Comparison of ENCODE assay signal across 8 cellular contexts in the genomic region with DNA sequence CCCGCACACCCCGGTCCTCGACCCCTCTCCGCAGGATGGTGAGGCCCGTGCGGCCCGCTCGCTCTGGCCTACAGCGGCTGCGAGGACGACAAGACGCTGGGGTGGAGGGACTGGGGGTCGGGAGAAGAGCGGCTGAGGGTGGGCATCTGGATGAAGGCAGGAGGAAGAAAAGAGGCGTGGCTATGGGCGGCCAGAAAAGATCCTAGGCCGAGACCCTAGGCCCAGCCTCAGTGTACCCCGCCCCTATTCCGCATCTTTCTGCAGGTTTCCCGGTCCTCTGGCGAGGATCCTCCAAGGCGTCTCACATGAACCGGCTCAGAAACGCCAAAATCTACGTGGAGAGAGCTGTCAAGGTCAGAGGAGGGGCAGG. TPM values are rescaled to one million over a fixed set of nuclear protein-coding genes. Genes with fewer than 3 reads are reported as not detected.
DNase-seq lines count a peak whose midpoint lies in the region; ATAC-seq and TF ChIP-seq lines count a peak whose summit lies in the region.

No MANE protein-coding gene starts in this region.

- intact Hi-C loops in heart right ventricle (cut with DNase I) (no loop called here), Right ventricle myocardium inferior (cut with DNase I) (no loop called here), vagina (cut with DNase I) (no loop called here)

- no peaks in the 10 kb centered on the region for H3K9me3 Mint-ChIP-seq in mesothelial cell of epicardium

- peaks cover 22% of the 10 kb centered on the region for H3K4me1 Mint-ChIP-seq in mesothelial cell of epicardium

- no peaks in the 10 kb centered on the region for H3K27me3 Mint-ChIP-seq in mesothelial cell of epicardium (ENCODE audit: low read depth)

- no peaks in the 10 kb centered on the region for H3K27me3 ChIP-seq in heart right ventricle
- H3K27me3 ChIP-seq in vagina: no peaks in the 10 kb centered on the region

- TF ChIP-seq POLR2A in vagina (IDR thresholded peaks at IDR 0.05): no peak

- DNase-seq in heart right ventricle (peak in 1 of 2 donors; percentile 18), Right ventricle myocardium inferior (ENCODE audit: missing footprints) (no peak), cerebellum (ENCODE audit: low spot score) (peak; percentile 20), mesothelial cell of epicardium (ENCODE audit: low spot score in 2 of 2, unreplicated experiment in 2 of 2) (no peak), vagina (ENCODE audit: extremely low spot score in 2 of 2) (no peak), activated gamma-delta T cell (lab: John Stamatoyannopoulos, UW) (no peak), A172 (ENCODE audit: low spot score) (no peak), DMS79 (lab: John Stamatoyannopoulos, UW) (no peak)

- peak overlapping the region; percentile 76 for H3K27ac Mint-ChIP-seq in mesothelial cell of epicardium

- peak overlapping the region; percentile 88 to 99 (median 96) for H3K27ac ChIP-seq in heart right ventricle
- H3K27ac ChIP-seq in vagina: peak overlapping the region; percentile 94

- peak overlapping the region; percentile 79 for H3K4me3 Mint-ChIP-seq in mesothelial cell of epicardium

- H3K36me3 Mint-ChIP-seq in mesothelial cell of epicardium: peaks cover 5% of the 10 kb centered on the region

- H3K4me1 ChIP-seq in heart right ventricle: peaks cover 4 to 21% (median 18%) of the 10 kb centered on the region in 9 donors
- peaks cover 19% of the 10 kb centered on the region for H3K4me1 ChIP-seq in vagina

- WGBS in heart right ventricle, 2 donors: 4 to 6% methylated on average over 25 of the region's 25 CpGs

- H3K4me3 ChIP-seq in heart right ventricle: peak overlapping the region; percentile 64 to 92 (median 78)
- H3K4me3 ChIP-seq in vagina: peak overlapping the region; percentile 62 to 68

- H3K9me3 ChIP-seq in heart right ventricle: no peaks in the 10 kb centered on the region
- no peaks in the 10 kb centered on the region for H3K9me3 ChIP-seq in vagina

- ATAC-seq in heart right ventricle: peak in 5 of 8 donors; percentile 8 to 28 (median 17)
- ATAC-seq in Right ventricle myocardium inferior: no peak

- peaks cover 0 to 69% (median 13%) of the 10 kb centered on the region in 9 donors for H3K36me3 ChIP-seq in heart right ventricle
- H3K36me3 ChIP-seq in vagina: peaks cover 0 to 33% of the 10 kb centered on the region in 2 donors

- TF ChIP-seq CTCF in heart right ventricle (IDR thresholded peaks at IDR 0.05): no peak
- TF ChIP-seq CTCF in mesothelial cell of epicardium (IDR thresholded peaks at IDR 0.05; ENCODE audit: unreplicated experiment): no peak
- no peak for TF ChIP-seq CTCF in vagina (IDR thresholded peaks at IDR 0.05)

RNA-seq across cellular contexts. Expression of gene TTLL3, which starts 0.3 kb away (rescaled TPM):
- total RNA-seq in heart right ventricle (10 to 100 TPM in 7 of 10 donors, 1 to 10 TPM in 3; 8.7 to 20.5 (median 13.7) TPM), Right ventricle myocardium inferior (10.6 TPM), cerebellum (29.8 TPM), mesothelial cell of epicardium (115 to 119 TPM (median 116 TPM) in 3 replicates), vagina (73.4 TPM)
- 10 to 100 TPM in 1 of 2 donors, 1 to 10 TPM in 1; 6.7 to 35.0 TPM for polyA plus RNA-seq in heart right ventricle
- 10.2 and 15.6 TPM in 2 replicates for total RNA-seq in A172 (2014; rRNA removed; shearing (Covaris generic))

RNA-seq across cellular contexts. Expression of gene ARPC4, which starts 17.5 kb away (rescaled TPM):
- total RNA-seq in heart right ventricle: 100 to 1,000 TPM in 1 of 10 donors, 10 to 100 TPM in 9; 40.6 to 111 (median 55.0) TPM
- 100 to 1,000 TPM in 1 of 2 donors, 10 to 100 TPM in 1; 27.9 to 104 TPM for polyA plus RNA-seq in heart right ventricle
- total RNA-seq in Right ventricle myocardium inferior: 70.8 TPM
- total RNA-seq in cerebellum: 68.0 TPM
- total RNA-seq in mesothelial cell of epicardium: 128 to 138 TPM (median 131 TPM) in 3 replicates
- 124 TPM for total RNA-seq in vagina
- total RNA-seq in A172 (2014; rRNA removed; shearing (Covaris generic)): 196 and 274 TPM in 2 replicates

RNA-seq across cellular contexts. Expression of gene TADA3, which starts 18.1 kb away (rescaled TPM):
- total RNA-seq in heart right ventricle (10 to 100 TPM; 38.5 to 59.6 (median 42.9) TPM), Right ventricle myocardium inferior (48.4 TPM), cerebellum (21.4 TPM), mesothelial cell of epicardium (67.2 to 71.0 TPM (median 69.8 TPM) in 3 replicates), vagina (58.9 TPM)
- 10 to 100 TPM; 48.7 to 51.4 TPM for polyA plus RNA-seq in heart right ventricle
- total RNA-seq in A172 (2014; rRNA removed; shearing (Covaris generic)): 150 and 167 TPM in 2 replicates

RNA-seq across cellular contexts. Expression of gene RPUSD3, which starts 33.5 kb away (rescaled TPM):
- total RNA-seq in heart right ventricle (10 to 100 TPM; 26.4 to 42.3 (median 29.4) TPM), Right ventricle myocardium inferior (40.7 TPM), cerebellum (23.6 TPM), mesothelial cell of epicardium (40.9 to 48.4 TPM (median 47.2 TPM) in 3 replicates), vagina (50.6 TPM)
- 10 to 100 TPM; 43.4 to 45.7 TPM for polyA plus RNA-seq in heart right ventricle
- 50.4 and 56.3 TPM in 2 replicates for total RNA-seq in A172 (2014; rRNA removed; shearing (Covaris generic))

RNA-seq across cellular contexts. Expression of gene CAMK1, which starts 40.6 kb away (rescaled TPM):
- total RNA-seq in heart right ventricle (10 to 100 TPM in 4 of 10 donors, 1 to 10 TPM in 6; 6.2 to 19.5 (median 8.3) TPM), Right ventricle myocardium inferior (18.4 TPM), cerebellum (12.2 TPM), mesothelial cell of epicardium (9.7 to 11.3 TPM (median 10.8 TPM) in 3 replicates), vagina (42.5 TPM)
- polyA plus RNA-seq in heart right ventricle: 10 to 100 TPM; 18.3 to 27.1 TPM
- total RNA-seq in A172 (2014; rRNA removed; shearing (Covaris generic)): 78.3 and 82.6 TPM in 2 replicates
